In genomic region chr13:80341098-80341701, GRCh38 we compare ENCODE assay signal across 9 cellular contexts. TPM values are rescaled to one million over a fixed set of nuclear protein-coding genes. Genes with fewer than 3 reads are reported as not detected.
DNase-seq lines count a peak whose midpoint lies in the region; ATAC-seq, FAIRE-seq and TF ChIP-seq lines count a peak whose summit lies in the region.
"Had no signal": no experiment of that assay in that cellular context is flagged by ENCODE, and none has a peak within 500 bp of the region (broad histone marks: within the 10 kb centered on the region; RNA-seq: fewer than 3 reads in every experiment).

Gene SPRY2 (minus strand): TSS chr13:80341126. CDS start chr13:80337705, 3,421 bp downstream.

- peak in 3 of 4 experiments; percentile 34 to 52 (median 43) for TF ChIP-seq CTCF in gastroesophageal sphincter (IDR thresholded peaks at IDR 0.05)
- TF ChIP-seq CTCF in nephron progenitor cell (IDR thresholded peaks at IDR 0.05): no peak

- H3K27ac Mint-ChIP-seq in activated naive CD4-positive, alpha-beta T cell treated with anti-CD3 and anti-CD28 coated beads, Interleukin-2, amount 10 ng/mL, durations not matched to agents 7 days and 5 days: peak within 1 kb of the TSS; percentile 14
- peak within 1 kb of the TSS; percentile 99 for H3K27ac Mint-ChIP-seq in nephron progenitor cell

- no peak for FAIRE-seq in urothelium cell line (lab: Jason Lieb, UNC)
- FAIRE-seq: colon had no signal

- TF ChIP-seq EP300 in gastroesophageal sphincter (IDR thresholded peaks at IDR 0.05): no peak

- no peaks in the 10 kb centered on the region for H3K36me3 Mint-ChIP-seq in activated naive CD4-positive, alpha-beta T cell treated with anti-CD3 and anti-CD28 coated beads, Interleukin-2, amount 10 ng/mL, durations not matched to agents 7 days and 5 days
- H3K36me3 Mint-ChIP-seq in nephron progenitor cell (ENCODE audit: low read depth): peaks cover 14% of the 10 kb centered on the region

- H3K36me3 ChIP-seq in gastroesophageal sphincter: peaks cover 0 to 13% of the 10 kb centered on the region in 2 donors

- peak; percentile 86 to 92 for TF ChIP-seq POLR2A in gastroesophageal sphincter (IDR thresholded peaks at IDR 0.05)

- H3K4me3 Mint-ChIP-seq in activated naive CD4-positive, alpha-beta T cell treated with anti-CD3 and anti-CD28 coated beads, Interleukin-2, amount 10 ng/mL, durations not matched to agents 7 days and 5 days: peak within 1 kb of the TSS; percentile 66
- no peak within 1 kb of the TSS for H3K4me3 Mint-ChIP-seq in nephron progenitor cell

- peak within 1 kb of the TSS; percentile 91 to 94 (median 92) for H3K27ac ChIP-seq in gastroesophageal sphincter

- no peaks in the 10 kb centered on the region for H3K9me3 ChIP-seq in gastroesophageal sphincter

- peak; percentile 88 for DNase-seq in Caki2 (ENCODE audit: low read depth)
- DNase-seq in NCI-H748 (lab: John Stamatoyannopoulos, UW; ENCODE audit: unreplicated experiment): peak; percentile 96
- DNase-seq in activated naive CD4-positive, alpha-beta T cell treated with anti-CD3 and anti-CD28 coated beads, Interleukin-2, amount 10 ng/mL, durations not matched to agents 7 days and 5 days: peak; percentile 44
- DNase-seq in nephron progenitor cell: peak; percentile 92
- peak; percentile 84 for DNase-seq in urothelium cell line (ENCODE audit: low spot score)

- WGBS in gastroesophageal sphincter (ENCODE audit: low coverage in 1 of 2), 2 donors: 0% methylated on average over 1 of the region's 55 CpGs

- ATAC-seq in GM19455 (IDR thresholded peaks at IDR 0.05; ENCODE audit: unreplicated experiment) (peak; percentile 39), HG03469 (IDR thresholded peaks at IDR 0.05; ENCODE audit: unreplicated experiment) (peak; percentile 53), gastroesophageal sphincter (peak; percentile 91)

- no peaks in the 10 kb centered on the region for H3K9me3 Mint-ChIP-seq in activated naive CD4-positive, alpha-beta T cell treated with anti-CD3 and anti-CD28 coated beads, Interleukin-2, amount 10 ng/mL, durations not matched to agents 7 days and 5 days
- H3K9me3 Mint-ChIP-seq in nephron progenitor cell: no peaks in the 10 kb centered on the region

- peaks cover 27% of the 10 kb centered on the region for H3K27me3 Mint-ChIP-seq in activated naive CD4-positive, alpha-beta T cell treated with anti-CD3 and anti-CD28 coated beads, Interleukin-2, amount 10 ng/mL, durations not matched to agents 7 days and 5 days
- no peaks in the 10 kb centered on the region for H3K27me3 Mint-ChIP-seq in nephron progenitor cell (ENCODE audit: low read depth, poor library complexity)

- in situ Hi-C loops in Caki2 (cut with HindIII; ENCODE audit: low pct_unique_long_range_greater_than_20kb, low sequenced_read_pairs): no loop called here

- CTCF ChIA-PET in activated naive CD4-positive, alpha-beta T cell treated with anti-CD3 and anti-CD28 coated beads, Interleukin-2, amount 10 ng/mL, durations not matched to agents 7 days and 5 days (lab: Charles Lee): no interaction called here

- H3K4me1 Mint-ChIP-seq in activated naive CD4-positive, alpha-beta T cell treated with anti-CD3 and anti-CD28 coated beads, Interleukin-2, amount 10 ng/mL, durations not matched to agents 7 days and 5 days: peaks cover 22% of the 10 kb centered on the region
- H3K4me1 Mint-ChIP-seq in nephron progenitor cell: peaks cover 61% of the 10 kb centered on the region

- peaks cover 0 to 43% (median 0%) of the 10 kb centered on the region in 3 donors for H3K4me1 ChIP-seq in gastroesophageal sphincter

- no peaks in the 10 kb centered on the region for H3K27me3 ChIP-seq in gastroesophageal sphincter

- peak within 1 kb of the TSS; percentile 86 to 93 for H3K4me3 ChIP-seq in gastroesophageal sphincter

RNA-seq across cellular contexts. Expression of gene SPRY2, which starts in this region (rescaled TPM):
- 1.2 and 9.2 TPM in 2 replicates for total RNA-seq in Caki2 (2014; rRNA removed; shearing (Covaris generic); ENCODE audit: low replicate concordance)
- total RNA-seq in gastroesophageal sphincter: 10 to 100 TPM; 32.5 to 49.1 (median 47.9) TPM

Comparison
In these comparisons a context has a peak if more than half of its experiments do, and no peak if none do; other contexts are left out.
1. Peak in every context shown above with its lines: DNase-seq, ATAC-seq, H3K4me3 ChIP-seq and H3K27ac ChIP-seq.
2. DNase-seq: peak in every context shown above with its lines; median percentile 96 in NCI-H748; 92 in nephron progenitor cell; 88 in Caki2; 84 in urothelium cell line; 44 in activated naive CD4-positive, alpha-beta T cell treated with anti-CD3 and anti-CD28 coated beads, Interleukin-2, amount 10 ng/mL, durations not matched to agents 7 days and 5 days.
3. ATAC-seq: peak in every context shown above with its lines; median percentile 91 in gastroesophageal sphincter; 53 in HG03469; 39 in GM19455.